ENCODE assay signal across 8 cellular contexts in genomic region chr16:15888072-15888976, GRCh38. TPM values are rescaled to one million over a fixed set of nuclear protein-coding genes. Genes with fewer than 3 reads are reported as not detected.
DNase-seq lines count a peak whose midpoint lies in the region; ATAC-seq and TF ChIP-seq lines count a peak whose summit lies in the region.

Gene CEP20, minus strand, starts transcription at chr16:15888603. Its CDS starts 18 bp downstream, at chr16:15888585.

- peak within 1 kb of the TSS; percentile 99 for H3K4me3 Mint-ChIP-seq in activated T-cell treated with anti-CD3 and anti-CD28 coated beads, Interleukin-2, amount 50 U/mL, for 4 hours

- H3K4me1 ChIP-seq in Panc1 (ENCODE audit: control insufficient read depth, insufficient read depth, low read length) = peaks cover 30% of the 10 kb centered on the region

- peaks cover 6% of the 10 kb centered on the region for H3K36me3 ChIP-seq in Panc1 (ENCODE audit: control insufficient read depth, insufficient read depth, low read length)

- no peaks in the 10 kb centered on the region for H3K27me3 ChIP-seq in Panc1 (ENCODE audit: control insufficient read depth, insufficient read depth, low read length)

- peak; percentile 95 for DNase-seq in DMS79 (lab: John Stamatoyannopoulos, UW)
- DNase-seq in KG1 (lab: John Stamatoyannopoulos, UW) = peak; percentile 100
- peak; percentile 97 for DNase-seq in Panc1 (ENCODE audit: low read depth, low spot score)
- peak; percentile 100 for DNase-seq in activated T-cell treated with anti-CD3 and anti-CD28 coated beads, Interleukin-2, amount 50 U/mL, for 4 hours
- peak; percentile 100 for DNase-seq in myocyte (ENCODE audit: low read depth)
- peak; percentile 99 to 100 for DNase-seq in stimulated activated CD8-positive, alpha-beta memory T cell treated with anti-CD3 and anti-CD28 coated beads, Interleukin-7, amount 100 ng/mL, for 48 hours (ENCODE audit: extremely low read depth in 1 of 2, low read depth in 1 of 2)

- intact Hi-C loops in Panc1 (cut with micrococcal nuclease; ENCODE audit: unreplicated experiment) = no loop called here

- CTCF ChIA-PET in Panc1 (lab: Charles Lee) = interaction anchor here (0.5 to 0.8 kb wide), 4 partner anchors 13 to 43 kb away, joined by 3 to 5 read pairs (median 4); no protein-coding TSS in a partner anchor

- H3K4me1 Mint-ChIP-seq in activated T-cell treated with anti-CD3 and anti-CD28 coated beads, Interleukin-2, amount 50 U/mL, for 4 hours (ENCODE audit: low read depth) = peaks cover 33% of the 10 kb centered on the region

- H3K4me3 ChIP-seq in Panc1 (ENCODE audit: low read depth in 2 of 2, low read length in 2 of 2) = peak within 1 kb of the TSS; percentile 69 to 71

- TF ChIP-seq CTCF in Panc1 (IDR thresholded peaks at IDR 0.05) = no peak

- POLR2A ChIA-PET in Panc1 (lab: Charles Lee) = interaction anchor here (0.6 to 1.2 kb wide), 8 partner anchors 13 to 80 kb away, joined by 3 to 10 read pairs (median 6); no protein-coding TSS in a partner anchor

- no peaks in the 10 kb centered on the region for H3K9me3 Mint-ChIP-seq in activated T-cell treated with anti-CD3 and anti-CD28 coated beads, Interleukin-2, amount 50 U/mL, for 4 hours

- in situ Hi-C loops in Panc1 (cut with HindIII; ENCODE audit: low pct_unique_long_range_greater_than_20kb, low sequenced_read_pairs) = no loop called here

- peak within 1 kb of the TSS; percentile 99 for H3K27ac ChIP-seq in Panc1 (ENCODE audit: low read length)

- BruUV-seq in Panc1 (replicated peaks; lab: Mats Ljungman, UMichigan) = TSS peak; percentile 93

- no peaks in the 10 kb centered on the region for H3K9me3 ChIP-seq in Panc1 (ENCODE audit: control insufficient read depth, insufficient read depth, low read depth, low read length)

- peak; percentile 97 for ATAC-seq in GM21723 (IDR thresholded peaks at IDR 0.05; ENCODE audit: unreplicated experiment)
- ATAC-seq in Panc1 = peak; percentile 99
- peak; percentile 98 to 99 for ATAC-seq in activated T-cell treated with anti-CD3 and anti-CD28 coated beads, Interleukin-2, amount 50 U/mL, for 4 hours
- ATAC-seq in esophagus mucosa = peak; percentile 100

- peaks cover 4% of the 10 kb centered on the region for H3K36me3 Mint-ChIP-seq in activated T-cell treated with anti-CD3 and anti-CD28 coated beads, Interleukin-2, amount 50 U/mL, for 4 hours (ENCODE audit: insufficient read depth)

- H3K27me3 Mint-ChIP-seq in activated T-cell treated with anti-CD3 and anti-CD28 coated beads, Interleukin-2, amount 50 U/mL, for 4 hours (ENCODE audit: low read depth) = no peaks in the 10 kb centered on the region

RNA-seq across cellular contexts. Expression of gene CEP20, which starts in this region (rescaled TPM):
- total RNA-seq in Panc1 (2021; ENCODE audit: unreplicated experiment) (94.3 TPM), esophagus mucosa (36.5 TPM), myocyte (45.5 and 46.5 TPM in 2 replicates)
- polyA plus RNA-seq in Panc1 (2012; ENCODE audit: insufficient read length) = 45.4 TPM
- 10 to 100 TPM; 41.6 to 50.2 (median 44.6) TPM for total RNA-seq in activated T-cell treated with anti-CD3 and anti-CD28 coated beads, Interleukin-2, amount 50 U/mL, for 4 hours
- polyA plus RNA-seq in myocyte (2012) = 19.0 TPM

Comparison
In these comparisons a context has a peak if more than half of its experiments do, and no peak if none do; other contexts are left out.
1. Peak in every context shown above with its lines: DNase-seq, ATAC-seq, H3K4me3 ChIP-seq and H3K27ac ChIP-seq.